ENCODE assay signal across 8 cellular contexts in genomic region chr11:67270256-67271211, GRCh38. TPM values are rescaled to one million over a fixed set of nuclear protein-coding genes. Genes with fewer than 3 reads are reported as not detected.
DNase-seq lines count a peak whose midpoint lies in the region; TF ChIP-seq lines count a peak whose summit lies in the region.

No MANE protein-coding gene starts in this region.

- H3K27me3 Mint-ChIP-seq in activated naive CD8-positive, alpha-beta T cell treated with anti-CD3 and anti-CD28 coated beads for 36 hours = no peaks in the 10 kb centered on the region

- H3K36me3 ChIP-seq in A673 (ENCODE audit: insufficient read depth, low read length, poor library complexity, severe bottlenecking) = peaks cover 26% of the 10 kb centered on the region
- peaks cover 0 to 7% (median 2%) of the 10 kb centered on the region in 3 donors for H3K36me3 ChIP-seq in skeletal muscle tissue (ENCODE audit: control insufficient read depth in 3 of 3, insufficient read depth in 3 of 3, low read length in 3 of 3)

- H3K36me3 Mint-ChIP-seq in activated naive CD8-positive, alpha-beta T cell treated with anti-CD3 and anti-CD28 coated beads for 36 hours = peaks cover 53% of the 10 kb centered on the region

- no peaks in the 10 kb centered on the region for H3K9me3 Mint-ChIP-seq in activated naive CD8-positive, alpha-beta T cell treated with anti-CD3 and anti-CD28 coated beads for 36 hours

- no peak for TF ChIP-seq CTCF in A673 (conservative IDR thresholded peaks at IDR 0.05; ENCODE audit: low read depth, low read length)

- POLR2A ChIA-PET in A673 (lab: Charles Lee; ENCODE audit: low non-redundant PET) = interaction anchor here (0.7 kb wide), 1 partner anchor 31 kb away, joined by 3 read pairs; no protein-coding TSS in a partner anchor

- peak overlapping the region; percentile 83 for H3K27ac ChIP-seq in A673 (ENCODE audit: low read depth, low read length, poor library complexity, severe bottlenecking)
- H3K27ac ChIP-seq in skeletal muscle tissue (ENCODE audit: low read depth, low read length) = peak overlapping the region; percentile 52

- H3K9ac ChIP-seq in skeletal muscle tissue (ENCODE audit: low read depth in 1 of 3, low read length in 3 of 3) = peak overlapping the region; percentile 45 to 71 (median 70)

- H3K9me3 ChIP-seq in A673 (ENCODE audit: low read depth, low read length, poor library complexity, severe bottlenecking) = no peaks in the 10 kb centered on the region
- no peaks in the 10 kb centered on the region for H3K9me3 ChIP-seq in skeletal muscle tissue (ENCODE audit: control insufficient read depth in 3 of 3, low read length in 3 of 3)

- H3K4me3 ChIP-seq in A673 (ENCODE audit: low read depth, low read length, poor library complexity, severe bottlenecking) = peak overlapping the region; percentile 32
- H3K4me3 ChIP-seq in skeletal muscle tissue (ENCODE audit: low read length in 3 of 3) = peak overlapping the region; percentile 38 to 54 (median 50)

- peak overlapping the region; percentile 99 for H3K27ac Mint-ChIP-seq in activated naive CD8-positive, alpha-beta T cell treated with anti-CD3 and anti-CD28 coated beads for 36 hours

- CTCF ChIA-PET in A673 (lab: Charles Lee) = interaction anchor here (0.9 to 2.3 kb wide), 3 partner anchors 9 to 47 kb away, joined by 3 to 10 read pairs (median 8); no protein-coding TSS in a partner anchor

- BruUV-seq in A673 (replicated peaks; lab: Mats Ljungman, UMichigan) = no TSS peak

- no peaks in the 10 kb centered on the region for H3K27me3 ChIP-seq in A673 (replicated peaks; ENCODE audit: insufficient read depth, low read depth, low read length, poor library complexity)
- no peaks in the 10 kb centered on the region for H3K27me3 ChIP-seq in skeletal muscle tissue (ENCODE audit: control insufficient read depth in 3 of 3, insufficient read depth in 3 of 3, low read length in 3 of 3)

- H3K4me1 Mint-ChIP-seq in activated naive CD8-positive, alpha-beta T cell treated with anti-CD3 and anti-CD28 coated beads for 36 hours = peaks cover 66% of the 10 kb centered on the region

- peaks cover 84% of the 10 kb centered on the region for H3K4me1 ChIP-seq in A673 (ENCODE audit: insufficient read depth, low read length, poor library complexity, severe bottlenecking)
- H3K4me1 ChIP-seq in skeletal muscle tissue (ENCODE audit: control insufficient read depth in 3 of 3, insufficient read depth in 3 of 3, low read length in 3 of 3) = peaks cover 87 to 91% (median 90%) of the 10 kb centered on the region in 3 donors

- intact Hi-C loops in A673 (cut with micrococcal nuclease; ENCODE audit: unreplicated experiment) = loop anchor here (2.0 kb wide), 1 partner anchor 18 kb away; the partner anchor contains the start of gene ANKRD13D

- peak overlapping the region; percentile 92 for H3K4me3 Mint-ChIP-seq in activated naive CD8-positive, alpha-beta T cell treated with anti-CD3 and anti-CD28 coated beads for 36 hours

- peak; percentile 93 for DNase-seq in A673 (ENCODE audit: low spot score)
- peak; percentile 70 for DNase-seq in HuH-7.5 (ENCODE audit: low spot score)
- DNase-seq in activated naive CD8-positive, alpha-beta T cell treated with anti-CD3 and anti-CD28 coated beads for 36 hours = no peak
- DNase-seq in iPS DF 19.7 (ENCODE audit: low read depth, low spot score) = peak; percentile 71
- no peak for DNase-seq in hepatic stellate cell (ENCODE audit: low spot score)
- DNase-seq in OCI-M2 (lab: John Stamatoyannopoulos, UW; ENCODE audit: unreplicated experiment) = no peak
- DNase-seq in NCI-H446 (lab: John Stamatoyannopoulos, UW) = no peak

RNA-seq across cellular contexts. Expression of gene GRK2, which starts 4.3 kb away (rescaled TPM):
- total RNA-seq in A673 (2021) (88.6 and 92.6 TPM in 2 replicates), skeletal muscle tissue (27.7 TPM)
- 100 to 1,000 TPM; 211 to 219 TPM for total RNA-seq in activated naive CD8-positive, alpha-beta T cell treated with anti-CD3 and anti-CD28 coated beads for 36 hours

RNA-seq across cellular contexts. Expression of gene ANKRD13D, which starts 18.6 kb away (rescaled TPM):
- 94.2 and 101 TPM in 2 replicates for total RNA-seq in A673 (2021)
- 10 to 100 TPM; 52.0 to 55.7 TPM for total RNA-seq in activated naive CD8-positive, alpha-beta T cell treated with anti-CD3 and anti-CD28 coated beads for 36 hours
- 12.5 TPM for total RNA-seq in skeletal muscle tissue

RNA-seq across cellular contexts. Expression of gene SSH3, which starts 32.8 kb away (rescaled TPM):
- total RNA-seq in A673 (2021) (5.5 and 7.8 TPM in 2 replicates), skeletal muscle tissue (6.8 TPM)
- 1 to 10 TPM; 4.6 to 4.7 TPM for total RNA-seq in activated naive CD8-positive, alpha-beta T cell treated with anti-CD3 and anti-CD28 coated beads for 36 hours

Comparison
In these comparisons a context has a peak if more than half of its experiments do, and no peak if none do; other contexts are left out.
1. DNase-seq: peak in A673 (single experiment), HuH-7.5 (single experiment) and iPS DF 19.7 (single experiment); none in activated naive CD8-positive, alpha-beta T cell treated with anti-CD3 and anti-CD28 coated beads for 36 hours (single experiment), hepatic stellate cell (single experiment), OCI-M2 (single experiment) and NCI-H446 (0 of 2).